ENCODE assay signal across 24 cellular contexts in the genomic region with DNA sequence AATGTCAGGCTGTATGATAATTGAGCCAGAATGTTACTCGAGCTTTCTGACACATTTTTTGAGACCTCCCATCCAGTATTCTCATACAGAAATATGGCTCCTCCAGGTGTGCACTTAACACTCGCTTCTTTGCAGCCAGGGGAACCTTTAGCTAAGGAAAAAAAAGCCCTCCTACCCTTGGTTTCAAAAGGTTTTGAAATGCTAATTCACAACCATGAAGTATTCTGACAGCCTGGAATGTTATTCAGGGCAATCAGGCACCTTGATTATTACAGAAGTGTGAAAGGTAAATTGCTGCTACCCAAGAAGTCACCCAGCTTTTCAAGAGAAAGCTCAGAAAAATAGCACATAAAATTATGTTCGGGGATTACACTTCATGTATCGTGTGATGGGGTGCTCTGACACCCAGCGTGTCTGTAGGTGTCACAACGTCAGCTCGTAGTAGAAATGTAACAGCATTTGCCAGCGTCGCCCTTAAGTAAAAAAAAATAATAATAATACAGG. TPM values are rescaled to one million over a fixed set of nuclear protein-coding genes. Genes with fewer than 3 reads are reported as not detected.
"Had no signal": no experiment of that assay in that cellular context is flagged by ENCODE, and none has a peak within 500 bp of the region (broad histone marks: within the 10 kb centered on the region; RNA-seq: fewer than 3 reads in every experiment).

No MANE protein-coding gene starts in this region.

- H3K4me3 ChIP-seq: K562 had no signal

- ATAC-seq: K562, Panc1, PC-3 had no signal

- H3K27ac ChIP-seq: KMS-11, RWPE1 had no signal

- DNase-seq: Kasumi-1, MM.1S, NCI-H1092 treated with DMSO at 0.1 percent for 48 hours, NCI-H1436, NCI-H187, NCI-H2029, NCI-H2081 treated with DMSO at 0.1 percent for 48 hours, NCI-H2171, NCI-H226, NCI-H446, NCI-H510A, NCI-H524 treated with DMSO at 0.1 percent for 48 hours, NCI-H69, NCI-H774, PC-3, SHP77, SK-N-SH had no signal

- H3K9ac ChIP-seq: KMS-11, SK-N-SH had no signal

- H3K4me3 Mint-ChIP-seq: IgD-negative memory B cell had no signal

- H3K9me3 ChIP-seq: SK-N-SH had no signal

- H3K4me1 Mint-ChIP-seq: IgD-negative memory B cell had no signal

- H3K9me3 Mint-ChIP-seq: IgD-negative memory B cell had no signal

- H3K27ac Mint-ChIP-seq: IgD-negative memory B cell had no signal

RNA-seq across cellular contexts. Expression of gene NTN1, which starts 41.1 kb away (rescaled TPM):
- total RNA-seq: HT1080, OCI-LY7 had no signal
- polyA plus RNA-seq: IgD-negative memory B cell, K562 had no signal
